ENCODE assay signal across 17 cellular contexts in genomic region chr7:9983048-9983447, GRCh38.
DNase-seq lines count a peak whose midpoint lies in the region; ATAC-seq and TF ChIP-seq lines count a peak whose summit lies in the region.
"Had no signal": no experiment of that assay in that cellular context is flagged by ENCODE, and none has a peak within 500 bp of the region (broad histone marks: within the 10 kb centered on the region; RNA-seq: fewer than 3 reads in every experiment).

No MANE protein-coding gene starts in this region.

- TF ChIP-seq CTCF in OCI-LY1 (IDR thresholded peaks at IDR 0.05; ENCODE audit: low read length) (peak; percentile 24), nephron progenitor cell (IDR thresholded peaks at IDR 0.05) (peak; percentile 8), hepatocyte (IDR thresholded peaks at IDR 0.05; ENCODE audit: poor library complexity) (no peak)

- H3K9me3 ChIP-seq in OCI-LY1 (ENCODE audit: low read length) (no peaks in the 10 kb centered on the region), hepatocyte (ENCODE audit: low read depth) (no peaks in the 10 kb centered on the region)

- no peak overlapping the region for H3K27ac Mint-ChIP-seq in nephron progenitor cell
- H3K27ac Mint-ChIP-seq: CD4-positive, alpha-beta T cell had no signal

- no peaks in the 10 kb centered on the region for H3K27me3 ChIP-seq in OCI-LY1 (ENCODE audit: insufficient read depth, low read length)
- no peaks in the 10 kb centered on the region for H3K27me3 ChIP-seq in hepatocyte
- H3K27me3 ChIP-seq: BLaER1 treated with 17β-estradiol and CSF1 and Interleukin-3, amounts not matched to agents 10 nM and 100 nM had no signal

- no peaks in the 10 kb centered on the region for H3K9me2 ChIP-seq in OCI-LY1 (ENCODE audit: low read depth, low read length)
- no peaks in the 10 kb centered on the region for H3K9me2 ChIP-seq in hepatocyte (replicated peaks; ENCODE audit: insufficient read depth)

- H3K27me3 Mint-ChIP-seq in nephron progenitor cell (ENCODE audit: low read depth, poor library complexity): no peaks in the 10 kb centered on the region
- H3K27me3 Mint-ChIP-seq: CD4-positive, alpha-beta T cell had no signal

- DNase-seq in NCI-H82 (lab: John Stamatoyannopoulos, UW) (peak; percentile 37), NCI-H82 treated with DMSO at 0.1 percent for 48 hours (lab: John Stamatoyannopoulos, UW; ENCODE audit: unreplicated experiment) (no peak), nephron progenitor cell (no peak), hepatocyte (ENCODE audit: low spot score) (no peak), cerebellar nuclear complex (lab: John Stamatoyannopoulos, UW) (no peak)
- no peak for DNase-seq in NK-92 treated with Interleukin-12 subunit alpha and Interleukin-12 subunit beta, amount 100 ng/mL, for 24 hours (lab: John Stamatoyannopoulos, UW)
- DNase-seq: CD4-positive, alpha-beta T cell; MV-4-11; NCI-H2029; NCI-H446 treated with DMSO at 0.1 percent for 48 hours; NCI-H526 had no signal

- H2AFZ ChIP-seq in OCI-LY1 (ENCODE audit: low read length): no peak overlapping the region
- no peak overlapping the region for H2AFZ ChIP-seq in hepatocyte

- H3K4me1 ChIP-seq in OCI-LY1 (ENCODE audit: insufficient read depth, low read length, severe bottlenecking) (peaks cover 30% of the 10 kb centered on the region), hepatocyte (ENCODE audit: insufficient read depth) (no peaks in the 10 kb centered on the region)

- H4K20me1 ChIP-seq in OCI-LY1 (ENCODE audit: insufficient read depth, low read length): no peaks in the 10 kb centered on the region
- no peaks in the 10 kb centered on the region for H4K20me1 ChIP-seq in hepatocyte (ENCODE audit: insufficient read depth, poor library complexity, severe bottlenecking)
- H4K20me1 ChIP-seq: BLaER1 treated with 17β-estradiol and CSF1 and Interleukin-3, amounts not matched to agents 10 nM and 100 nM had no signal

- peaks cover 4% of the 10 kb centered on the region for H3K9me3 Mint-ChIP-seq in nephron progenitor cell

- H3K4me1 Mint-ChIP-seq in nephron progenitor cell: no peaks in the 10 kb centered on the region

- H3K4me2 ChIP-seq in OCI-LY1 (ENCODE audit: low read length) (no peak overlapping the region), hepatocyte (no peak overlapping the region)
- H3K4me2 ChIP-seq: BLaER1 treated with 17β-estradiol and CSF1 and Interleukin-3, amounts not matched to agents 10 nM and 100 nM had no signal

- H3K79me2 ChIP-seq in OCI-LY1 (ENCODE audit: insufficient read depth, low read length): no peaks in the 10 kb centered on the region; the same call in 1 of the 2 replicates
- H3K79me2 ChIP-seq in hepatocyte: no peaks in the 10 kb centered on the region

- H3K4me3 ChIP-seq in OCI-LY1 (ENCODE audit: low read depth, low read length, poor library complexity, severe bottlenecking) (no peak overlapping the region), hepatocyte (no peak overlapping the region)
- H3K4me3 ChIP-seq: BLaER1 treated with 17β-estradiol and CSF1 and Interleukin-3, amounts not matched to agents 10 nM and 100 nM; GM12878 had no signal

- no peaks in the 10 kb centered on the region for H3F3A ChIP-seq in OCI-LY1 (ENCODE audit: insufficient read depth, low read length)

- H3K9ac ChIP-seq in OCI-LY1 (ENCODE audit: low read length): no peak overlapping the region
- H3K9ac ChIP-seq: BLaER1 treated with 17β-estradiol and CSF1 and Interleukin-3, amounts not matched to agents 10 nM and 100 nM had no signal

- H3K27ac ChIP-seq in OCI-LY1 (ENCODE audit: low read depth, low read length, poor library complexity, severe bottlenecking) (no peak overlapping the region), hepatocyte (no peak overlapping the region)
- H3K27ac ChIP-seq: BLaER1 treated with 17β-estradiol and CSF1 and Interleukin-3, amounts not matched to agents 10 nM and 100 nM had no signal

- no peak for ATAC-seq in HG03196 (IDR thresholded peaks at IDR 0.05; ENCODE audit: unreplicated experiment)
- ATAC-seq: GM12878, HCT116, HepG2 had no signal

- WGBS in hepatocyte (ENCODE audit: low lambda C conversion rate, missing lambda C conversion rate): 73% methylated on average over 5 of the region's 5 CpGs

- H3K4me3 Mint-ChIP-seq in nephron progenitor cell: no peak overlapping the region
- H3K4me3 Mint-ChIP-seq: CD4-positive, alpha-beta T cell had no signal

- H3K36me3 ChIP-seq in OCI-LY1 (ENCODE audit: insufficient read depth, low read length) (no peaks in the 10 kb centered on the region), hepatocyte (replicated peaks; ENCODE audit: insufficient read depth, low read depth) (no peaks in the 10 kb centered on the region)
- H3K36me3 ChIP-seq: BLaER1 treated with 17β-estradiol and CSF1 and Interleukin-3, amounts not matched to agents 10 nM and 100 nM had no signal

- no peaks in the 10 kb centered on the region for H3K36me3 Mint-ChIP-seq in nephron progenitor cell (ENCODE audit: low read depth)
